30 cellular contexts compared by ENCODE assay signal in genomic region chr5:178375348-178375747, GRCh38.
"Had no signal": no experiment of that assay in that cellular context is flagged by ENCODE, and none has a peak within 500 bp of the region (broad histone marks: within the 10 kb centered on the region; RNA-seq: fewer than 3 reads in every experiment).

No MANE protein-coding gene starts in this region.

- H3K4me3 ChIP-seq: esophagus muscularis mucosa, gastrocnemius medialis, heart left ventricle had no signal

- H3K27me3 ChIP-seq: brain microvascular endothelial cell, esophagus muscularis mucosa, foreskin keratinocyte, heart left ventricle had no signal

- H3K9me3 ChIP-seq: esophagus muscularis mucosa, gastrocnemius medialis had no signal

- H3K4me1 ChIP-seq: foreskin keratinocyte, gastrocnemius medialis had no signal

- H3K36me3 ChIP-seq: brain microvascular endothelial cell, esophagus muscularis mucosa, gastrocnemius medialis, heart left ventricle, WERI-Rb-1 had no signal

- DNase-seq: activated B cell treated with CpG ODN at 0.5 μM for 24 hours; activated CD4-positive, alpha-beta memory T cell treated with anti-CD3 and anti-CD28 coated beads for 36 hours; activated CD4-positive, alpha-beta T cell treated with anti-CD3 and anti-CD28 coated beads for 48 hours; activated CD4-positive, alpha-beta T cell treated with anti-CD3 and anti-CD28 coated beads, Interleukin-2, amount 50 U/mL, for 1 hour; activated CD8-positive, alpha-beta memory T cell treated with anti-CD3 and anti-CD28 coated beads, Interleukin-2, amount 10 ng/mL, durations not matched to agents 7 days and 5 days; activated CD8-positive, alpha-beta memory T cell treated with anti-CD3 and anti-CD28 coated beads, Interleukin-2, amount 50 U/mL, for 4 hours; activated CD8-positive, alpha-beta T cell treated with anti-CD3 and anti-CD28 coated beads, Interleukin-2, amount 10 ng/mL, durations not matched to agents 7 days and 5 days; activated gamma-delta T cell; activated naive CD4-positive, alpha-beta T cell; activated naive CD4-positive, alpha-beta T cell treated with anti-CD3 and anti-CD28 coated beads, Interleukin-2, amount 10 ng/mL, durations not matched to agents 7 days and 5 days; activated naive CD8-positive, alpha-beta T cell treated with anti-CD3 and anti-CD28 coated beads, Interleukin-2, amount 10 ng/mL, durations not matched to agents 7 days and 5 days; activated T-cell treated with anti-CD3 and anti-CD28 coated beads, Interleukin-2, amount 50 U/mL, for 1 hour; activated T-cell treated with anti-CD3 and anti-CD28 coated beads, Interleukin-2, amount 50 U/mL, for 48 hours; brain microvascular endothelial cell; cortex of kidney; dermis blood vessel endothelial cell; effector CD4-positive, alpha-beta T cell; effector memory CD8-positive, alpha-beta T cell; erythroblast; foreskin keratinocyte; gastrocnemius medialis; glutamatergic neuron; T-helper 1 cell; T-helper 17 cell; T1000; WERI-Rb-1 had no signal

- H3K27ac ChIP-seq: brain microvascular endothelial cell, esophagus muscularis mucosa, foreskin keratinocyte, gastrocnemius medialis, heart left ventricle, WERI-Rb-1 had no signal

- ATAC-seq: activated CD4-positive, CD25-positive, alpha-beta regulatory T cell treated with anti-CD3 and anti-CD28 coated beads, Interleukin-2, amount 50 U/mL, for 24 hours; activated CD8-positive, alpha-beta memory T cell treated with anti-CD3 and anti-CD28 coated beads, Interleukin-2, amount 10 ng/mL, durations not matched to agents 7 days and 5 days; activated CD8-positive, alpha-beta T cell treated with anti-CD3 and anti-CD28 coated beads, Interleukin-2, amount 10 ng/mL, durations not matched to agents 7 days and 5 days; activated naive CD4-positive, alpha-beta T cell treated with anti-CD3 and anti-CD28 coated beads, Interleukin-2, amount 50 U/mL, for 72 hours; effector memory CD8-positive, alpha-beta T cell; foreskin keratinocyte; gastrocnemius medialis; heart left ventricle; T-helper 17 cell had no signal
